12 cellular contexts compared by ENCODE assay signal in genomic region chr1:39478126-39478525, GRCh38. TPM values are rescaled to one million over a fixed set of nuclear protein-coding genes. Genes with fewer than 3 reads are reported as not detected.
DNase-seq lines count a peak whose midpoint lies in the region; ATAC-seq and TF ChIP-seq lines count a peak whose summit lies in the region.
"Not testable (repeated sequence)": the region's sequence is repeated elsewhere in the genome, so short reads cannot be mapped to it uniquely, and the experiment has no call there.
"Had no signal": no experiment of that assay in that cellular context is flagged by ENCODE, and none has a peak within 500 bp of the region (broad histone marks: within the 10 kb centered on the region; RNA-seq: fewer than 3 reads in every experiment).

No MANE protein-coding gene starts in this region.

- not testable (repeated sequence) for H3K9me3 Mint-ChIP-seq in HFFc6; activated T-cell treated with anti-CD3 and anti-CD28 coated beads, Interleukin-2, amount 50 U/mL, for 24 hours; activated naive CD4-positive, alpha-beta T cell treated with anti-CD3 and anti-CD28 coated beads, Interleukin-2, amount 50 U/mL, for 72 hours; osteocyte (ENCODE audit: unreplicated experiment)

- peak overlapping the region; percentile 70 for H3K27ac Mint-ChIP-seq in HFFc6
- H3K27ac Mint-ChIP-seq in T-helper 17 cell = peak overlapping the region; percentile 73
- H3K27ac Mint-ChIP-seq in activated T-cell treated with anti-CD3 and anti-CD28 coated beads, Interleukin-2, amount 50 U/mL, for 24 hours = peak overlapping the region; percentile 48
- H3K27ac Mint-ChIP-seq in activated naive CD4-positive, alpha-beta T cell treated with anti-CD3 and anti-CD28 coated beads, Interleukin-2, amount 50 U/mL, for 72 hours = peak overlapping the region; percentile 53 to 71
- H3K27ac Mint-ChIP-seq in osteocyte (ENCODE audit: unreplicated experiment) = peak overlapping the region; percentile 52

- H3K36me3 Mint-ChIP-seq in HFFc6 (ENCODE audit: low read depth) (peaks cover 27% of the 10 kb centered on the region), T-helper 17 cell (ENCODE audit: low read depth) (peaks cover 12% of the 10 kb centered on the region), osteocyte (ENCODE audit: unreplicated experiment) (peaks cover 54% of the 10 kb centered on the region)
- peaks cover 77% of the 10 kb centered on the region for H3K36me3 Mint-ChIP-seq in activated T-cell treated with anti-CD3 and anti-CD28 coated beads, Interleukin-2, amount 50 U/mL, for 24 hours (ENCODE audit: low read depth)
- H3K36me3 Mint-ChIP-seq in activated naive CD4-positive, alpha-beta T cell treated with anti-CD3 and anti-CD28 coated beads, Interleukin-2, amount 50 U/mL, for 72 hours = peaks cover 8 to 11% of the 10 kb centered on the region in 2 donors

- not testable (repeated sequence) for H3K4me3 Mint-ChIP-seq in HFFc6; T-helper 17 cell; activated T-cell treated with anti-CD3 and anti-CD28 coated beads, Interleukin-2, amount 50 U/mL, for 24 hours; osteocyte (ENCODE audit: unreplicated experiment)

- not testable (repeated sequence) for H3K9me3 ChIP-seq in T-helper 17 cell (ENCODE audit: control insufficient read depth, low read length, poor library complexity, severe bottlenecking)

- TF ChIP-seq CTCF in HFFc6 (IDR thresholded peaks at IDR 0.05); osteocyte (IDR thresholded peaks at IDR 0.05): not testable (repeated sequence)

- not testable (repeated sequence) for DNase-seq in HFFc6; T-helper 17 cell; activated T-cell treated with anti-CD3 and anti-CD28 coated beads, Interleukin-2, amount 50 U/mL, for 24 hours; activated naive CD4-positive, alpha-beta T cell treated with anti-CD3 and anti-CD28 coated beads, Interleukin-2, amount 50 U/mL, for 72 hours (ENCODE audit: low spot score in 2 of 2); osteocyte (ENCODE audit: extremely low spot score, unreplicated experiment)
- DNase-seq in dermis blood vessel endothelial cell = peak; percentile 70
- peak; percentile 14 for DNase-seq in glomerular endothelial cell (ENCODE audit: extremely low read depth, low read depth, low spot score)

- H3K27me3 Mint-ChIP-seq in HFFc6 (ENCODE audit: insufficient read depth) = peaks cover 19% of the 10 kb centered on the region
- not testable (repeated sequence) for H3K27me3 Mint-ChIP-seq in T-helper 17 cell; activated T-cell treated with anti-CD3 and anti-CD28 coated beads, Interleukin-2, amount 50 U/mL, for 24 hours; osteocyte (ENCODE audit: unreplicated experiment)

- not testable (repeated sequence) for ATAC-seq in T-helper 17 cell; activated naive CD4-positive, alpha-beta T cell treated with anti-CD3 and anti-CD28 coated beads, Interleukin-2, amount 50 U/mL, for 72 hours

- H3K4me1 Mint-ChIP-seq in HFFc6 (ENCODE audit: low read depth) (peaks cover 13% of the 10 kb centered on the region; the same call in 1 of the 2 replicates), osteocyte (ENCODE audit: unreplicated experiment) (peaks cover 13% of the 10 kb centered on the region)
- not testable (repeated sequence) for H3K4me1 Mint-ChIP-seq in T-helper 17 cell; activated T-cell treated with anti-CD3 and anti-CD28 coated beads, Interleukin-2, amount 50 U/mL, for 24 hours (ENCODE audit: low read depth)

RNA-seq across cellular contexts. Expression of gene BMP8A, which starts 13.3 kb away (rescaled TPM):
- not detected for total RNA-seq in HFFc6 (2021; fragmentation: NEBNext Ultra II Directional; extraction: Animal tissue kit (Norgen Biotek cat#: 25700))
- total RNA-seq in T-helper 17 cell = under 1 TPM in 1 of 2 donors, not detected in 1; 0.23 TPM
- total RNA-seq in activated naive CD4-positive, alpha-beta T cell treated with anti-CD3 and anti-CD28 coated beads, Interleukin-2, amount 50 U/mL, for 72 hours = under 1 TPM in 1 of 2 donors, not detected in 1; 0.14 TPM
- total RNA-seq in dermis blood vessel endothelial cell = 0.14 and 0.17 TPM in 2 replicates
- total RNA-seq in glomerular endothelial cell = 0.15 and 0.53 TPM in 2 replicates
- total RNA-seq in osteocyte = not detected in 2 replicates
- total RNA-seq: A673; CD4-positive, alpha-beta memory T cell; Daoy; GM23248; HT1080 had no signal
